ENCODE assay signal across 15 cellular contexts in genomic region chr20:22374678-22375590, GRCh38.
DNase-seq lines count a peak whose midpoint lies in the region; ATAC-seq, FAIRE-seq and TF ChIP-seq lines count a peak whose summit lies in the region.
"Had no signal": no experiment of that assay in that cellular context is flagged by ENCODE, and none has a peak within 500 bp of the region (broad histone marks: within the 10 kb centered on the region; RNA-seq: fewer than 3 reads in every experiment).

No MANE protein-coding gene starts in this region.

- 0 out of 2 replicates have a peak overlapping the region, but pooled peaks have one; percentile 32 for H2AFZ ChIP-seq in K562 (ENCODE audit: low read depth, low read length)

- POLR2A ChIA-PET in K562 (lab: Yijun Ruan, JAX): no interaction called here

- TF ChIP-seq EP300 in K562 (IDR thresholded peaks at IDR 0.05; ENCODE audit: low read length) (no peak), upper lobe of left lung (IDR thresholded peaks at IDR 0.05) (no peak)

- in situ Hi-C loops in K562 (cut with MboI): no loop called here

- no peaks in the 10 kb centered on the region for H3K9me3 Mint-ChIP-seq in chondrocyte (ENCODE audit: low read depth)

- no peak for FAIRE-seq in K562 (lab: Jason Lieb, UNC)

- BruUV-seq in K562 (replicated peaks; lab: Mats Ljungman, UMichigan): no TSS peak

- 46% methylated on average over 11 of the region's 12 CpGs for WGBS in K562 (ENCODE audit: insufficient coverage, low coverage, missing lambda C conversion rate)
- WGBS in upper lobe of left lung, 2 donors: 82 to 84% methylated on average over 12 of the region's 12 CpGs

- H3K36me3 ChIP-seq in K562 (ENCODE audit: control insufficient read depth, insufficient read depth, low read length): no peaks in the 10 kb centered on the region
- no peaks in the 10 kb centered on the region for H3K36me3 ChIP-seq in skeletal muscle satellite cell (ENCODE audit: insufficient read depth, low read length)
- H3K36me3 ChIP-seq in upper lobe of left lung: no peaks in the 10 kb centered on the region

- TF ChIP-seq RAD21 in K562 (CRISPR knock-in tag; conservative IDR thresholded peaks at IDR 0.05 in 1 of 2, IDR thresholded peaks at IDR 0.05 in 1 of 2): no peak

- no peaks in the 10 kb centered on the region for H4K20me1 ChIP-seq in K562 (replicated peaks; ENCODE audit: control insufficient read depth, insufficient read depth, low read length)

- TF ChIP-seq POLR2A in K562 (conservative IDR thresholded peaks at IDR 0.05) (no peak), upper lobe of left lung (IDR thresholded peaks at IDR 0.05) (no peak)

- H3K9me1 ChIP-seq in K562 (ENCODE audit: control insufficient read depth, insufficient read depth, low read length): no peaks in the 10 kb centered on the region

- H3K27me3 Mint-ChIP-seq in chondrocyte (ENCODE audit: low read depth): peaks cover 3% of the 10 kb centered on the region

- H3K79me2 ChIP-seq in K562 (ENCODE audit: control insufficient read depth, insufficient read depth, low read length): no peaks in the 10 kb centered on the region

- no peak overlapping the region for H3K27ac Mint-ChIP-seq in chondrocyte (ENCODE audit: unreplicated experiment)

- no peak overlapping the region for H3K4me3 Mint-ChIP-seq in chondrocyte (ENCODE audit: unreplicated experiment)

- peaks cover 7% of the 10 kb centered on the region for H3K4me1 Mint-ChIP-seq in chondrocyte (ENCODE audit: low read depth)

- DNase-seq in NCI-H510A treated with DMSO at 0.1 percent for 48 hours (lab: John Stamatoyannopoulos, UW) (peak; percentile 59), NCI-H510A (lab: John Stamatoyannopoulos, UW) (no peak), NCI-H69 (lab: John Stamatoyannopoulos, UW) (peak; percentile 96), K562 (ENCODE audit: extremely low read depth in 1 of 4, low spot score in 3 of 4) (no peak), chondrocyte (ENCODE audit: low spot score) (no peak), SW 1271 (lab: John Stamatoyannopoulos, UW) (no peak), upper lobe of left lung (no peak)
- DNase-seq: ACHN; DMS 273 treated with DMSO at 0.1 percent for 48 hours; NCI-H2171 treated with DMSO at 0.1 percent for 48 hours; nucleus accumbens; stimulated activated CD4-positive, alpha-beta T cell treated with anti-CD3 and anti-CD28 coated beads, Interleukin-15, amount 100 ng/mL, for 24 hours had no signal

- H3K9ac ChIP-seq in K562 (ENCODE audit: insufficient read depth in 1 of 2, low read depth in 2 of 2, low read length in 2 of 2) (no peak overlapping the region), skeletal muscle satellite cell (ENCODE audit: low read depth, low read length) (peak overlapping the region; percentile 52)

- TF ChIP-seq CTCF in K562 (IDR thresholded peaks at IDR 0.05 in 2 of 3, conservative IDR thresholded peaks at IDR 0.05 in 1 of 3; ENCODE audit: insufficient read depth in 2 of 3, low read depth in 1 of 3, low read length in 3 of 3) (no peak), chondrocyte (IDR thresholded peaks at IDR 0.05) (no peak), upper lobe of left lung (IDR thresholded peaks at IDR 0.05) (no peak)

- no peak overlapping the region for H3K4me2 ChIP-seq in K562 (ENCODE audit: insufficient read depth, low read length)
- peak overlapping the region; percentile 73 for H3K4me2 ChIP-seq in skeletal muscle satellite cell (ENCODE audit: low read length)

- H3K9me3 ChIP-seq in K562 (replicated peaks; ENCODE audit: control insufficient read depth, insufficient read depth, low read depth, low read length) (no peaks in the 10 kb centered on the region), skeletal muscle satellite cell (replicated peaks; ENCODE audit: low read length) (no peaks in the 10 kb centered on the region), upper lobe of left lung (no peaks in the 10 kb centered on the region)

- H3K4me1 ChIP-seq in K562 (replicated peaks in 1 of 2; ENCODE audit: control insufficient read depth in 2 of 2, insufficient read depth in 2 of 2, low read length in 2 of 2) (no peaks in the 10 kb centered on the region; a peak in 2 of 5 replicates), skeletal muscle satellite cell (ENCODE audit: control insufficient read depth, insufficient read depth, low read length) (peaks cover 39% of the 10 kb centered on the region), upper lobe of left lung (peaks cover 0 to 6% (median 0%) of the 10 kb centered on the region in 4 donors)

- intact Hi-C loops in K562 (cut with micrococcal nuclease): no loop called here

- no peak overlapping the region for H3K27ac ChIP-seq in K562 (ENCODE audit: extremely low read depth, low read depth, low read length)
- no peak overlapping the region for H3K27ac ChIP-seq in upper lobe of left lung
- H3K27ac ChIP-seq: VCaP had no signal

- ATAC-seq in K562 (no peak), upper lobe of left lung (ENCODE audit: low FRiP score in 2 of 2) (no peak)

- no peaks in the 10 kb centered on the region for H3K36me3 Mint-ChIP-seq in chondrocyte (ENCODE audit: low read depth)

- H3K4me3 ChIP-seq in K562: no peak overlapping the region
- H3K4me3 ChIP-seq in skeletal muscle satellite cell (ENCODE audit: low read length): peak overlapping the region; percentile 56
- no peak overlapping the region for H3K4me3 ChIP-seq in upper lobe of left lung
- H3K4me3 ChIP-seq: lung had no signal

- H3K27me3 ChIP-seq in K562 (ENCODE audit: control insufficient read depth in 2 of 2, insufficient read depth in 2 of 2, low read length in 2 of 2): no peaks in the 10 kb centered on the region
- peaks cover 13% of the 10 kb centered on the region for H3K27me3 ChIP-seq in skeletal muscle satellite cell (ENCODE audit: control insufficient read depth, insufficient read depth, low read length)
- no peaks in the 10 kb centered on the region for H3K27me3 ChIP-seq in upper lobe of left lung

- CTCF ChIA-PET in K562 (lab: Yijun Ruan, JAX; ENCODE audit: low intra/inter-chr PET ratio): no interaction called here

TF ChIP-seq in K562, 482 proteins besides CTCF, POLR2A, EP300 and RAD21 (continues in another document):
- no peak for TF ChIP-seq E4F1 (CRISPR knock-in tag; IDR thresholded peaks at IDR 0.05; ENCODE audit: borderline replicate concordance)
- no peak for TF ChIP-seq KDM5B (IDR thresholded peaks at IDR 0.05; ENCODE audit: insufficient replicate concordance, low read depth, low read length)
- TF ChIP-seq MITF (IDR thresholded peaks at IDR 0.05): no peak
- no peak for TF ChIP-seq FOS (IDR thresholded peaks at IDR 0.05; ENCODE audit: extremely low read depth, insufficient read length)
- no peak for TF ChIP-seq ZNF134 (CRISPR knock-in tag; conservative IDR thresholded peaks at IDR 0.05)
- TF ChIP-seq CHAMP1 (IDR thresholded peaks at IDR 0.05): no peak
- TF ChIP-seq GABPA (tag; conservative IDR thresholded peaks at IDR 0.05; ENCODE audit: low read depth): no peak
- TF ChIP-seq FOXK2 (conservative IDR thresholded peaks at IDR 0.05 in 1 of 2, IDR thresholded peaks at IDR 0.05 in 1 of 2; ENCODE audit: low read depth in 2 of 2): no peak
- no peak for TF ChIP-seq ZNF696 (CRISPR knock-in tag; conservative IDR thresholded peaks at IDR 0.05)
- TF ChIP-seq BHLHE40 (IDR thresholded peaks at IDR 0.05; ENCODE audit: low read length): no peak

Comparison
In these comparisons a context has a peak if more than half of its experiments do, and no peak if none do; other contexts are left out.
1. DNase-seq: peak in NCI-H510A treated with DMSO at 0.1 percent for 48 hours (single experiment) and NCI-H69 (single experiment); none in NCI-H510A (single experiment), K562 (0 of 4), chondrocyte (single experiment), SW 1271 (0 of 2) and upper lobe of left lung (0 of 2).